Comparison of ENCODE assay signal across 1 cellular context in the genomic region with DNA sequence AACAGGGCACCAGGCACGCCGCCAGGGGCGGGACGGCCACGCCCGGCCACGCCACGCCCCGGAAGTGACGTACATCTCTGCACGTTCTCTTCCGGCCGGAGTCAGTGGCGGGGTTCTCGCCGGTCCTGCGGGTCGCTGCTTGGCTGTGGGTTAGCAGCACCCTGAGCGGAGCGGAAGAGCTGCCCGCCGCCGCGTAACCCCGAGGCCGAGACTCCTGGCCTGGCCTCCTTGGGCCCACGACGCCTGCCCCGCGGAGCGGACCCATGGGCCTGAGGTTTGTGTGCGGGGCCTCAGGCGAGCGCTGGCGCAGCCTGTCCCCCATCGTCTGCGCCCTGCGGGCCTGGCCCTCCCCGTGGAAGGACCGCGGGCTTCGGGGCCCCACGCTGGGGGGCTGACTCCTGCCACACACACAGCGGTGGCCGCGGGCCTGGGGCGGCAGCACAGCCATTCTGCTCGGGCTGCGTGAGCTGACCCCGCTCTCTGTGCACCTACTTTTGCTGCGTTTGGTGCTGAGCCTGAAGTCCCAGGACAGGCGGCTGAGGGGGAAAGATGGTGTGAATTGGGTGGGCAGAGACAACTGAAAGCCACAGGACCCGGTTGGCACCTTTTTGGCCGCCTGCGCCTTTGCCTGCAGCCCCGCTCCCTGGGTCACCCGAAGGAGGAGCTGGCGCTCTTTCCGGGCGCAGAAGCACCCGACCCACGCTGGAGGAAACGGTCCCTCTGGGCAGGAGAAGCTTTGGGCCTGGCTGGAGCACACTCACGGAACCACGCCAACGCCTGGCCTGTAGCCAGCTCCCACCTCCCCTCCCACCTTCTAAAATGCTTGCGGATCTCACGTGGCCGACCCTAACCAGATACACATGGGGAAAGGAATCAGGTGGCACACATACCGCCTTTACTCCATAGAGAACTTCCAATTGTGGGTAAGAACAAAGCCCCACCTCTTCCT.
A peak's percentile ranks its signal among the peaks of the same experiment; 100 is the strongest.
TF ChIP-seq lines count a peak whose summit lies in the region.

No MANE protein-coding gene starts in this region.

TF ChIP-seq in HepG2, 621 proteins besides CTCF, POLR2A, EP300 and RAD21 (continues in another document):
- no peak for TF ChIP-seq ZNF792 (CRISPR knock-in tag; IDR thresholded peaks at IDR 0.05)
- TF ChIP-seq ZNF430 (CRISPR knock-in tag; IDR thresholded peaks at IDR 0.05) = no peak
- no peak for TF ChIP-seq ZNF839 (CRISPR knock-in tag; IDR thresholded peaks at IDR 0.05; ENCODE audit: borderline replicate concordance)
- 0 out of 2 replicates have a peak, but pooled peaks have one; percentile 57 for TF ChIP-seq ZBTB42 (CRISPR knock-in tag; IDR thresholded peaks at IDR 0.05)
- peak; percentile 51 for TF ChIP-seq ZMYM4 (CRISPR knock-in tag; IDR thresholded peaks at IDR 0.05)
- peak; percentile 91 for TF ChIP-seq ZSCAN31 (CRISPR knock-in tag; IDR thresholded peaks at IDR 0.05; ENCODE audit: low read depth)
- no peak for TF ChIP-seq ZBTB39 (CRISPR knock-in tag; IDR thresholded peaks at IDR 0.05)
- TF ChIP-seq ELF1 (CRISPR knock-in tag; IDR thresholded peaks at IDR 0.05) = peak; percentile 60
- TF ChIP-seq YEATS4 (CRISPR knock-in tag; IDR thresholded peaks at IDR 0.05; ENCODE audit: borderline replicate concordance) = peak; percentile 74; the same call in 1 of the 2 replicates
- no peak for TF ChIP-seq ZNF879 (CRISPR knock-in tag; IDR thresholded peaks at IDR 0.05)
- peak; percentile 54; the same call in 1 of the 2 replicates for TF ChIP-seq KMT2B (CRISPR knock-in tag; IDR thresholded peaks at IDR 0.05)
- TF ChIP-seq HMGA1 (CRISPR knock-in tag; conservative IDR thresholded peaks at IDR 0.05) = no peak
- no peak for TF ChIP-seq ZKSCAN5 (CRISPR knock-in tag; IDR thresholded peaks at IDR 0.05)
- no peak for TF ChIP-seq FOXC1 (CRISPR knock-in tag; IDR thresholded peaks at IDR 0.05; ENCODE audit: borderline replicate concordance)
- peak; percentile 87 for TF ChIP-seq SPEN (CRISPR knock-in tag; IDR thresholded peaks at IDR 0.05; ENCODE audit: low read depth)
- no peak for TF ChIP-seq FLYWCH1 (CRISPR knock-in tag; IDR thresholded peaks at IDR 0.05)
- TF ChIP-seq ZFP41 (CRISPR knock-in tag; IDR thresholded peaks at IDR 0.05; ENCODE audit: borderline replicate concordance) = no peak
- no peak for TF ChIP-seq CEBPB (IDR thresholded peaks at IDR 0.05; ENCODE audit: borderline replicate concordance, low read depth, low read length)
- TF ChIP-seq DBP (CRISPR knock-in tag; IDR thresholded peaks at IDR 0.05; ENCODE audit: not compliant biosample characterization) = no peak
- no peak for TF ChIP-seq NAIF1 (CRISPR knock-in tag; IDR thresholded peaks at IDR 0.05; ENCODE audit: borderline replicate concordance)
- TF ChIP-seq, protein P1, sequence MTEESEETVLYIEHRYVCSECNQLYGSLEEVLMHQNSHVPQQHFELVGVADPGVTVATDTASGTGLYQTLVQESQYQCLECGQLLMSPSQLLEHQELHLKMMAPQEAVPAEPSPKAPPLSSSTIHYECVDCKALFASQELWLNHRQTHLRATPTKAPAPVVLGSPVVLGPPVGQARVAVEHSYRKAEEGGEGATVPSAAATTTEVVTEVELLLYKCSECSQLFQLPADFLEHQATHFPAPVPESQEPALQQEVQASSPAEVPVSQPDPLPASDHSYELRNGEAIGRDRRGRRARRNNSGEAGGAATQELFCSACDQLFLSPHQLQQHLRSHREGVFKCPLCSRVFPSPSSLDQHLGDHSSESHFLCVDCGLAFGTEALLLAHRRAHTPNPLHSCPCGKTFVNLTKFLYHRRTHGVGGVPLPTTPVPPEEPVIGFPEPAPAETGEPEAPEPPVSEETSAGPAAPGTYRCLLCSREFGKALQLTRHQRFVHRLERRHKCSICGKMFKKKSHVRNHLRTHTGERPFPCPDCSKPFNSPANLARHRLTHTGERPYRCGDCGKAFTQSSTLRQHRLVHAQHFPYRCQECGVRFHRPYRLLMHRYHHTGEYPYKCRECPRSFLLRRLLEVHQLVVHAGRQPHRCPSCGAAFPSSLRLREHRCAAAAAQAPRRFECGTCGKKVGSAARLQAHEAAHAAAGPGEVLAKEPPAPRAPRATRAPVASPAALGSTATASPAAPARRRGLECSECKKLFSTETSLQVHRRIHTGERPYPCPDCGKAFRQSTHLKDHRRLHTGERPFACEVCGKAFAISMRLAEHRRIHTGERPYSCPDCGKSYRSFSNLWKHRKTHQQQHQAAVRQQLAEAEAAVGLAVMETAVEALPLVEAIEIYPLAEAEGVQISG (CRISPR knock-in tag; IDR thresholded peaks at IDR 0.05) = peak; percentile 70
- TF ChIP-seq ZNF619 (CRISPR knock-in tag; IDR thresholded peaks at IDR 0.05) = no peak
- no peak for TF ChIP-seq ZNF121 (CRISPR knock-in tag; IDR thresholded peaks at IDR 0.05)
- no peak for TF ChIP-seq ZNF367 (CRISPR knock-in tag; IDR thresholded peaks at IDR 0.05; ENCODE audit: borderline replicate concordance)
- no peak for TF ChIP-seq RBM22 (optimal IDR thresholded peaks at IDR 0.05; ENCODE audit: low read length)
- TF ChIP-seq CENPT (CRISPR knock-in tag; IDR thresholded peaks at IDR 0.05; ENCODE audit: low read depth) = no peak
- TF ChIP-seq, protein P2, sequence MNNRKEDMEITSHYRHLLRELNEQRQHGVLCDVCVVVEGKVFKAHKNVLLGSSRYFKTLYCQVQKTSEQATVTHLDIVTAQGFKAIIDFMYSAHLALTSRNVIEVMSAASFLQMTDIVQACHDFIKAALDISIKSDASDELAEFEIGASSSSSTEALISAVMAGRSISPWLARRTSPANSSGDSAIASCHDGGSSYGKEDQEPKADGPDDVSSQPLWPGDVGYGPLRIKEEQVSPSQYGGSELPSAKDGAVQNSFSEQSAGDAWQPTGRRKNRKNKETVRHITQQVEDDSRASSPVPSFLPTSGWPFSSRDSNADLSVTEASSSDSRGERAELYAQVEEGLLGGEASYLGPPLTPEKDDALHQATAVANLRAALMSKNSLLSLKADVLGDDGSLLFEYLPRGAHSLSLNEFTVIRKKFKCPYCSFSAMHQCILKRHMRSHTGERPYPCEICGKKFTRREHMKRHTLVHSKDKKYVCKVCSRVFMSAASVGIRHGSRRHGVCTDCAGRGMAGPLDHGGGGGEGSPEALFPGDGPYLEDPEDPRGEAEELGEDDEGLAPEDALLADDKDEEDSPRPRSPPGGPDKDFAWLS (CRISPR knock-in tag; IDR thresholded peaks at IDR 0.05; ENCODE audit: borderline replicate concordance) = no peak
- TF ChIP-seq NCOA1 (CRISPR knock-in tag; IDR thresholded peaks at IDR 0.05) = no peak
- TF ChIP-seq ZNF280D (CRISPR knock-in tag; IDR thresholded peaks at IDR 0.05) = no peak
- TF ChIP-seq EED (CRISPR knock-in tag; IDR thresholded peaks at IDR 0.05) = peak; percentile 82; the same call in 1 of the 2 replicates
- peak; percentile 35; the same call in 1 of the 2 replicates for TF ChIP-seq ZBTB2 (CRISPR knock-in tag; IDR thresholded peaks at IDR 0.05; ENCODE audit: low read depth)
- no peak for TF ChIP-seq SOX13 (IDR thresholded peaks at IDR 0.05)
- TF ChIP-seq SOX13 (CRISPR knock-in tag; conservative IDR thresholded peaks at IDR 0.05 in 1 of 2, IDR thresholded peaks at IDR 0.05 in 1 of 2) = peak in 1 of 2 experiments; percentile 28; a peak in 1 of 4 replicates
- TF ChIP-seq ZNF773 (CRISPR knock-in tag; IDR thresholded peaks at IDR 0.05; ENCODE audit: borderline replicate concordance) = no peak
- TF ChIP-seq ZNF354B (CRISPR knock-in tag; IDR thresholded peaks at IDR 0.05) = no peak
- TF ChIP-seq TMF1 (CRISPR knock-in tag; IDR thresholded peaks at IDR 0.05; ENCODE audit: low read depth) = no peak
- TF ChIP-seq, protein P3, sequence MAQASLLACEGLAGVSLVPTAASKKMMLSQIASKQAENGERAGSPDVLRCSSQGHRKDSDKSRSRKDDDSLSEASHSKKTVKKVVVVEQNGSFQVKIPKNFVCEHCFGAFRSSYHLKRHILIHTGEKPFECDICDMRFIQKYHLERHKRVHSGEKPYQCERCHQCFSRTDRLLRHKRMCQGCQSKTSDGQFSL (CRISPR knock-in tag; IDR thresholded peaks at IDR 0.05) = no peak
- TF ChIP-seq KLF12 (CRISPR knock-in tag; IDR thresholded peaks at IDR 0.05; ENCODE audit: borderline replicate concordance) = peak; percentile 93; the same call in 1 of the 2 replicates
- no peak for TF ChIP-seq ZFAT (CRISPR knock-in tag; conservative IDR thresholded peaks at IDR 0.05)
- TF ChIP-seq ZNF512B (CRISPR knock-in tag; IDR thresholded peaks at IDR 0.05; ENCODE audit: borderline replicate concordance) = no peak
- TF ChIP-seq KLF15 (CRISPR knock-in tag; IDR thresholded peaks at IDR 0.05; ENCODE audit: borderline replicate concordance) = no peak
- no peak for TF ChIP-seq ZNF34 (CRISPR knock-in tag; IDR thresholded peaks at IDR 0.05; ENCODE audit: borderline replicate concordance)
- peak; percentile 96 for TF ChIP-seq PHF8 (CRISPR knock-in tag; IDR thresholded peaks at IDR 0.05)
- no peak for TF ChIP-seq U2AF2 (IDR thresholded peaks at IDR 0.05; ENCODE audit: low read depth, low read length)
